22 cellular contexts compared by ENCODE assay signal in genomic region chr3:82194870-82195269, GRCh38.
DNase-seq lines count a peak whose midpoint lies in the region; ATAC-seq, FAIRE-seq and TF ChIP-seq lines count a peak whose summit lies in the region.
"Had no signal": no experiment of that assay in that cellular context is flagged by ENCODE, and none has a peak within 500 bp of the region (broad histone marks: within the 10 kb centered on the region; RNA-seq: fewer than 3 reads in every experiment).

No MANE protein-coding gene starts in this region.

- H3K27me3 ChIP-seq in astrocyte (ENCODE audit: insufficient read depth, low read length) (no peaks in the 10 kb centered on the region), endothelial cell of umbilical vein (ENCODE audit: control insufficient read depth in 2 of 2, insufficient read depth in 2 of 2, low read length in 2 of 2) (no peaks in the 10 kb centered on the region), right atrium auricular region (no peaks in the 10 kb centered on the region)
- H3K27me3 ChIP-seq: BE2C had no signal

- intact Hi-C loops in endothelial cell of umbilical vein (cut with micrococcal nuclease), result no loop called here

- H3K79me2 ChIP-seq in astrocyte (ENCODE audit: insufficient read depth, low read length) (no peaks in the 10 kb centered on the region), endothelial cell of umbilical vein (ENCODE audit: control insufficient read depth, insufficient read depth, low read length) (no peaks in the 10 kb centered on the region)

- H3K36me3 ChIP-seq in astrocyte (ENCODE audit: insufficient read depth, low read length), result no peaks in the 10 kb centered on the region
- H3K36me3 ChIP-seq in endothelial cell of umbilical vein (ENCODE audit: control insufficient read depth in 2 of 2, extremely low read depth in 1 of 2, insufficient read depth in 2 of 2, low read length in 2 of 2), result no peaks in the 10 kb centered on the region
- no peaks in the 10 kb centered on the region for H3K36me3 ChIP-seq in right atrium auricular region
- H3K36me3 ChIP-seq: BE2C had no signal

- POLR2A ChIA-PET in endothelial cell of umbilical vein (lab: Charles Lee), result interaction anchor here (0.6 kb wide), 1 partner anchor 768 kb away, joined by 3 read pairs; no protein-coding TSS in a partner anchor

- TF ChIP-seq POLR2A in endothelial cell of umbilical vein (IDR thresholded peaks at IDR 0.05; ENCODE audit: low read depth, low read length), result no peak

- no TSS peak for BruUV-seq in endothelial cell of umbilical vein (replicated peaks; lab: Mats Ljungman, UMichigan)

- H3K4me2 ChIP-seq in astrocyte (ENCODE audit: low read length) (no peak overlapping the region), endothelial cell of umbilical vein (ENCODE audit: insufficient read depth, low read length) (no peak overlapping the region)

- dilution Hi-C loops in endothelial cell of umbilical vein (cut with MboI; ENCODE audit: extremely low pct_ligation_motif_present, low sequenced_read_pairs), result no loop called here

- CTCF ChIA-PET in endothelial cell of umbilical vein (lab: Charles Lee), result interaction anchor here (1.0 kb wide), 1 partner anchor 20 kb away, joined by 3 read pairs; no protein-coding TSS in a partner anchor

- no peak for ATAC-seq in HG03469 (IDR thresholded peaks at IDR 0.05; ENCODE audit: unreplicated experiment)
- ATAC-seq: K562 had no signal

- H3K4me3 ChIP-seq in astrocyte (ENCODE audit: insufficient read depth, low read depth, low read length), result no peak overlapping the region
- no peak overlapping the region for H3K4me3 ChIP-seq in endothelial cell of umbilical vein (replicated peaks in 1 of 3; ENCODE audit: insufficient read depth in 1 of 3, low read depth in 1 of 3, low read length in 3 of 3)
- H3K4me3 ChIP-seq in right atrium auricular region, result no peak overlapping the region
- H3K4me3 ChIP-seq: K562 had no signal

- H3K4me1 ChIP-seq in astrocyte (ENCODE audit: insufficient read depth, low read length) (no peaks in the 10 kb centered on the region), endothelial cell of umbilical vein (ENCODE audit: control insufficient read depth, extremely low read depth, insufficient read depth, low read length) (peaks cover 9% of the 10 kb centered on the region), right atrium auricular region (no peaks in the 10 kb centered on the region)
- H3K4me1 ChIP-seq: BE2C, Caco-2 had no signal

- no peaks in the 10 kb centered on the region for H3K36me3 Mint-ChIP-seq in astrocyte (ENCODE audit: low read depth, unreplicated experiment)
- H3K36me3 Mint-ChIP-seq: CD4-positive, CD25-positive, alpha-beta regulatory T cell; CD8-positive, alpha-beta memory T cell had no signal

- no peaks in the 10 kb centered on the region for H3K9me3 Mint-ChIP-seq in astrocyte (ENCODE audit: unreplicated experiment)

- DNase-seq in NCI-H146 treated with DMSO at 0.1 percent for 48 hours (lab: John Stamatoyannopoulos, UW; ENCODE audit: unreplicated experiment) (peak; percentile 36), astrocyte (ENCODE audit: low read depth) (no peak), endothelial cell of umbilical vein (ENCODE audit: low read depth, low spot score) (peak; percentile 47), pulmonary artery endothelial cell (ENCODE audit: low read depth, low spot score) (peak; percentile 22), right atrium auricular region (ENCODE audit: low spot score) (no peak)
- DNase-seq in stimulated activated CD4-positive, alpha-beta T cell treated with anti-CD3 and anti-CD28 coated beads, Interleukin-4, amount 100 ng/mL, for 24 hours, result no peak
- DNase-seq: ACHN; BE2C; C1 segment of cervical spinal cord; Caco-2; CD4-positive, CD25-positive, alpha-beta regulatory T cell; CD8-positive, alpha-beta memory T cell; DMS79 treated with DMSO at 0.1 percent for 48 hours; GF-D8; HCEC 1CT; IMR-90 had no signal

- H3K27ac ChIP-seq in astrocyte (ENCODE audit: low read depth, low read length) (no peak overlapping the region), endothelial cell of umbilical vein (ENCODE audit: insufficient read depth, low read depth, low read length) (peak overlapping the region; percentile 18), right atrium auricular region (no peak overlapping the region)

- no peaks in the 10 kb centered on the region for H3K27me3 Mint-ChIP-seq in astrocyte (ENCODE audit: low read depth, unreplicated experiment)
- H3K27me3 Mint-ChIP-seq: CD4-positive, CD25-positive, alpha-beta regulatory T cell; CD8-positive, alpha-beta memory T cell had no signal

- no peak overlapping the region for H3K4me3 Mint-ChIP-seq in astrocyte (ENCODE audit: unreplicated experiment)
- H3K4me3 Mint-ChIP-seq: CD4-positive, CD25-positive, alpha-beta regulatory T cell; CD8-positive, alpha-beta memory T cell had no signal

- H3K27ac Mint-ChIP-seq in astrocyte (ENCODE audit: unreplicated experiment), result no peak overlapping the region
- H3K27ac Mint-ChIP-seq: CD4-positive, CD25-positive, alpha-beta regulatory T cell; CD8-positive, alpha-beta memory T cell had no signal

- H3K9ac ChIP-seq in astrocyte (ENCODE audit: low read length) (no peak overlapping the region), endothelial cell of umbilical vein (replicated peaks; ENCODE audit: extremely low read depth, insufficient read depth, low read length) (no peak overlapping the region)

- H2AFZ ChIP-seq in astrocyte (ENCODE audit: low read depth, low read length) (no peak overlapping the region), endothelial cell of umbilical vein (ENCODE audit: low read depth, low read length) (no peak overlapping the region)

- FAIRE-seq in astrocyte (lab: Jason Lieb, UNC), result peak; percentile 17
- FAIRE-seq in endothelial cell of umbilical vein (lab: Jason Lieb, UNC), result peak; percentile 64
- FAIRE-seq: A204.1, D721Med, GM19239, HTR-8/SVneo, K562 had no signal

- H3K4me1 Mint-ChIP-seq in astrocyte (ENCODE audit: low read depth, unreplicated experiment), result no peaks in the 10 kb centered on the region
- H3K4me1 Mint-ChIP-seq: CD4-positive, CD25-positive, alpha-beta regulatory T cell; CD8-positive, alpha-beta memory T cell had no signal

- H3K9me3 ChIP-seq in astrocyte (ENCODE audit: insufficient read depth, low read depth, low read length) (no peaks in the 10 kb centered on the region), endothelial cell of umbilical vein (replicated peaks; ENCODE audit: control insufficient read depth, insufficient read depth, low read length) (no peaks in the 10 kb centered on the region), right atrium auricular region (peaks cover 0 to 6% of the 10 kb centered on the region in 2 donors)
- H3K9me3 ChIP-seq: BE2C, Caco-2 had no signal

- TF ChIP-seq CTCF in astrocyte (IDR thresholded peaks at IDR 0.05; ENCODE audit: insufficient read depth, low read depth, low read length) (no peak), endothelial cell of umbilical vein (IDR thresholded peaks at IDR 0.05; ENCODE audit: extremely low read depth in 1 of 2, insufficient read depth in 1 of 2, low read depth in 1 of 2, low read length in 2 of 2) (no peak), right atrium auricular region (IDR thresholded peaks at IDR 0.05) (no peak)

- H4K20me1 ChIP-seq in astrocyte (ENCODE audit: insufficient read depth, low read length), result no peaks in the 10 kb centered on the region
- H4K20me1 ChIP-seq in endothelial cell of umbilical vein (replicated peaks; ENCODE audit: control insufficient read depth, extremely low read depth, insufficient read depth, low read length), result no peaks in the 10 kb centered on the region

- H3K9me1 ChIP-seq in endothelial cell of umbilical vein (replicated peaks; ENCODE audit: control insufficient read depth, extremely low read depth, insufficient read depth, low read length), result no peaks in the 10 kb centered on the region

TF ChIP-seq in endothelial cell of umbilical vein, 7 proteins besides CTCF, POLR2A, EP300 and RAD21:
- TF ChIP-seq GATA2 (IDR thresholded peaks at IDR 0.05; ENCODE audit: insufficient read depth, insufficient read length, low read depth, low read length) (peak; percentile 60), JUN (IDR thresholded peaks at IDR 0.05; ENCODE audit: borderline replicate concordance, insufficient read depth, insufficient read length, low read depth) (no peak), MYC (IDR thresholded peaks at IDR 0.05; ENCODE audit: low read depth, low read length) (no peak), POLR2AphosphoS5 (IDR thresholded peaks at IDR 0.05; ENCODE audit: insufficient read depth, low read depth, low read length) (no peak), EZH2 (IDR thresholded peaks at IDR 0.05; ENCODE audit: borderline replicate concordance, low read depth, low read length, severe bottlenecking) (no peak), FOS (IDR thresholded peaks at IDR 0.05; ENCODE audit: borderline replicate concordance, insufficient read depth, low read length) (peak; percentile 78)
- TF ChIP-seq, protein P1, sequence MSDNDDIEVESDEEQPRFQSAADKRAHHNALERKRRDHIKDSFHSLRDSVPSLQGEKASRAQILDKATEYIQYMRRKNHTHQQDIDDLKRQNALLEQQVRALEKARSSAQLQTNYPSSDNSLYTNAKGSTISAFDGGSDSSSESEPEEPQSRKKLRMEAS (IDR thresholded peaks at IDR 0.05; ENCODE audit: insufficient read depth, insufficient read length), result no peak

Comparison
In these comparisons a context has a peak if more than half of its experiments do, and no peak if none do; other contexts are left out.
1. DNase-seq: peak in NCI-H146 treated with DMSO at 0.1 percent for 48 hours (single experiment), endothelial cell of umbilical vein (single experiment) and pulmonary artery endothelial cell (single experiment); none in astrocyte (single experiment), right atrium auricular region (single experiment) and stimulated activated CD4-positive, alpha-beta T cell treated with anti-CD3 and anti-CD28 coated beads, Interleukin-4, amount 100 ng/mL, for 24 hours (single experiment).